ENCODE assay signal across 1 cellular context in genomic region chr7:35025391-35025870, GRCh38.
TF ChIP-seq lines count a peak whose summit lies in the region.

No MANE protein-coding gene starts in this region.

TF ChIP-seq in K562, 482 proteins besides CTCF, POLR2A, EP300 and RAD21:
- peak; percentile 57 for TF ChIP-seq NFIC (IDR thresholded peaks at IDR 0.05)
- no peak for TF ChIP-seq AFF4 (CRISPR knock-in tag; IDR thresholded peaks at IDR 0.05)
